ENCODE assay signal across 8 cellular contexts in the genomic region with DNA sequence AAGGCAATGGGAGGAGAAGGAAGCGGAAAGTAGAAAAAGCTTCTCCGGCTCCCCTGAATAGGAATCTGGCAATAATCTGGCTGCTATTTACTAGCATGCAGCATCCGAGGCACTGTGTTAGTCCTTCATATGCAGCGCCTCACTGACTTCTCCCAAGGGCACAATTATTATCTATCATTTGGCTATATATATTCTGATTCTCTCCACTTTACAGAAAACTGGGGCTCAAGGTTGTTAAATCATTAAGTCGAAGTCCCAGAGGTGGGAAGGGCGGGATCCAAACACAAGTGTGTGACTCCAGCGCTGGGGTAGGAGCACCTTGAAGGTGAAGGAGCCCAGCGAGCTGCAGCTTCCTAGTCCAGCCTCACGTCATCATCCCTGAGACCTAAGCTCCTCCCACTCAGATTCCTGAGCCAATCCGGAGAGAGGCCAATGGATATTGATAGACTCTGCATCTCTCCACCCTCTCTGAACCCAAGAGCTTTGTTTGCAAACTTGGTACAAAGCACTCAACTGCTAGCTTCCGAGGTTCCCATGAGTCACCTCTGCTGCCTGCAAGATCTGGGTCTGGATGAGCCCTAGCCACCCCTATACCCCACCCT. TPM values are rescaled to one million over a fixed set of nuclear protein-coding genes. Genes with fewer than 3 reads are reported as not detected.
DNase-seq lines count a peak whose midpoint lies in the region; ATAC-seq and TF ChIP-seq lines count a peak whose summit lies in the region.

No MANE protein-coding gene starts in this region.

- no peak overlapping the region for H2AFZ ChIP-seq in PC-9

- no peak for ATAC-seq in HG02973 (IDR thresholded peaks at IDR 0.05; ENCODE audit: unreplicated experiment)
- no peak for ATAC-seq in activated naive CD8-positive, alpha-beta T cell treated with anti-CD3 and anti-CD28 coated beads, Interleukin-2, amount 50 U/mL, for 24 hours

- H3K4me3 Mint-ChIP-seq in nephron progenitor cell (peak overlapping the region; percentile 59), CD14-positive monocyte (no peak overlapping the region)
- no peak overlapping the region for H3K4me3 Mint-ChIP-seq in activated naive CD8-positive, alpha-beta T cell treated with anti-CD3 and anti-CD28 coated beads, Interleukin-2, amount 50 U/mL, for 24 hours

- H3K9me2 ChIP-seq in PC-9 (ENCODE audit: insufficient read depth): no peaks in the 10 kb centered on the region

- no peaks in the 10 kb centered on the region for H3K9me3 ChIP-seq in PC-9 (ENCODE audit: insufficient read depth, low read depth)
- H3K9me3 ChIP-seq in spleen: no peaks in the 10 kb centered on the region

- CTCF ChIA-PET in PC-9 (lab: Charles Lee): interaction anchor here (0.6 kb wide), 1 partner anchor 77 kb away, joined by 8 read pairs; no protein-coding TSS in a partner anchor

- no peaks in the 10 kb centered on the region for H3K27me3 ChIP-seq in PC-9 (ENCODE audit: insufficient read depth, low read depth)
- H3K27me3 ChIP-seq in spleen (replicated peaks in 1 of 7): no peaks in the 10 kb centered on the region

- no peaks in the 10 kb centered on the region; the same call in 1 of the 2 replicates for H3F3A ChIP-seq in PC-9 (ENCODE audit: insufficient read depth, low read depth)

- no peaks in the 10 kb centered on the region for H3K27me3 Mint-ChIP-seq in nephron progenitor cell (ENCODE audit: low read depth, poor library complexity)
- H3K27me3 Mint-ChIP-seq in CD14-positive monocyte (ENCODE audit: low read depth in 3 of 3): peaks cover 0 to 3% (median 2%) of the 10 kb centered on the region in 3 donors
- no peaks in the 10 kb centered on the region for H3K27me3 Mint-ChIP-seq in activated naive CD8-positive, alpha-beta T cell treated with anti-CD3 and anti-CD28 coated beads, Interleukin-2, amount 50 U/mL, for 24 hours

- H3K4me3 ChIP-seq in PC-9 (no peak overlapping the region), spleen (peak overlapping the region in 2 of 8 donors; percentile 20 to 45)

- H3K27ac ChIP-seq in PC-9: no peak overlapping the region
- H3K27ac ChIP-seq in spleen: peak overlapping the region in 1 of 8 donors; percentile 12

- POLR2A ChIA-PET in PC-9 (lab: Charles Lee; ENCODE audit: unreplicated experiment): no interaction called here

- no TSS peak for BruUV-seq in PC-9 (replicated peaks; lab: Mats Ljungman, UMichigan)

- no peak for TF ChIP-seq CTCF in PC-9 (conservative IDR thresholded peaks at IDR 0.05)
- TF ChIP-seq CTCF in nephron progenitor cell (IDR thresholded peaks at IDR 0.05): no peak
- TF ChIP-seq CTCF in CD14-positive monocyte (IDR thresholded peaks at IDR 0.05): no peak
- no peak for TF ChIP-seq CTCF in spleen (IDR thresholded peaks at IDR 0.05 in 8 of 11, conservative IDR thresholded peaks at IDR 0.05 in 3 of 11)

- H3K4me1 Mint-ChIP-seq in nephron progenitor cell (peaks cover 13% of the 10 kb centered on the region), CD14-positive monocyte (peaks cover 23% of the 10 kb centered on the region)
- H3K4me1 Mint-ChIP-seq in activated naive CD8-positive, alpha-beta T cell treated with anti-CD3 and anti-CD28 coated beads, Interleukin-2, amount 50 U/mL, for 24 hours: no peaks in the 10 kb centered on the region

- no peaks in the 10 kb centered on the region for H3K36me3 ChIP-seq in PC-9 (ENCODE audit: low read depth)
- H3K36me3 ChIP-seq in spleen: no peaks in the 10 kb centered on the region

- H3K9me3 Mint-ChIP-seq in nephron progenitor cell (no peaks in the 10 kb centered on the region), CD14-positive monocyte (peaks cover 0 to 1% (median 0%) of the 10 kb centered on the region in 7 donors)
- H3K9me3 Mint-ChIP-seq in activated naive CD8-positive, alpha-beta T cell treated with anti-CD3 and anti-CD28 coated beads, Interleukin-2, amount 50 U/mL, for 24 hours: no peaks in the 10 kb centered on the region

- TF ChIP-seq POLR2A in spleen (IDR thresholded peaks at IDR 0.05): no peak

- peak; percentile 58 for DNase-seq in Daoy (ENCODE audit: low read depth)
- peak; percentile 38 to 53 for DNase-seq in PC-9
- DNase-seq in fibroblast of peridontal ligament (ENCODE audit: extremely low read depth): peak; percentile 72
- DNase-seq in nephron progenitor cell: peak; percentile 19
- no peak for DNase-seq in CD14-positive monocyte (ENCODE audit: low spot score)
- no peak for DNase-seq in activated naive CD8-positive, alpha-beta T cell treated with anti-CD3 and anti-CD28 coated beads, Interleukin-2, amount 50 U/mL, for 24 hours
- no peak for DNase-seq in spleen

- H3K4me2 ChIP-seq in PC-9: no peak overlapping the region

- intact Hi-C loops in PC-9 (cut with micrococcal nuclease; ENCODE audit: unreplicated experiment): no loop called here
- intact Hi-C loops in CD14-positive monocyte (cut with micrococcal nuclease): no loop called here
- intact Hi-C loops in spleen (cut with DNase I; ENCODE audit: low total_unique reads): no loop called here

- H3K79me2 ChIP-seq in PC-9 (ENCODE audit: low read depth): no peaks in the 10 kb centered on the region

- no peak overlapping the region for H3K27ac Mint-ChIP-seq in nephron progenitor cell
- H3K27ac Mint-ChIP-seq in CD14-positive monocyte: peak overlapping the region in 1 of 7 donors; percentile 73
- H3K27ac Mint-ChIP-seq in activated naive CD8-positive, alpha-beta T cell treated with anti-CD3 and anti-CD28 coated beads, Interleukin-2, amount 50 U/mL, for 24 hours: no peak overlapping the region

- H3K4me1 ChIP-seq in PC-9 (replicated peaks; ENCODE audit: insufficient read depth): peaks cover under 1% of the 10 kb centered on the region; the same call in 1 of the 2 replicates
- H3K4me1 ChIP-seq in spleen: peaks cover 0 to 16% (median 1%) of the 10 kb centered on the region in 6 donors

- H3K36me3 Mint-ChIP-seq in nephron progenitor cell (ENCODE audit: low read depth) (no peaks in the 10 kb centered on the region), CD14-positive monocyte (no peaks in the 10 kb centered on the region)
- no peaks in the 10 kb centered on the region for H3K36me3 Mint-ChIP-seq in activated naive CD8-positive, alpha-beta T cell treated with anti-CD3 and anti-CD28 coated beads, Interleukin-2, amount 50 U/mL, for 24 hours (ENCODE audit: low read depth)

- 56 to 81% (median 72%) methylated on average over 10 to 11 of the region's 11 CpGs for WGBS in spleen, 5 donors

- H4K20me1 ChIP-seq in PC-9 (ENCODE audit: insufficient read depth): no peaks in the 10 kb centered on the region

RNA-seq across cellular contexts. Expression of a gene that starts 16.6 kb away (rescaled TPM):
- 17.6 and 20.5 TPM in 2 replicates for total RNA-seq in Daoy (2014; rRNA removed; shearing (Covaris generic))
- total RNA-seq in PC-9 (2021) (9.6 and 19.0 TPM in 2 replicates), spleen (10 to 100 TPM; 16.5 to 26.4 (median 21.8) TPM)
- polyA plus RNA-seq in CD14-positive monocyte (1 to 10 TPM; 3.3 to 3.7 TPM), spleen (1 to 10 TPM; 3.5 to 5.4 (median 3.6) TPM)

Comparison
In these comparisons a context has a peak if more than half of its experiments do, and no peak if none do; other contexts are left out.
1. DNase-seq: peak in Daoy (single experiment), PC-9 (2 of 2), fibroblast of peridontal ligament (single experiment) and nephron progenitor cell (single experiment); none in CD14-positive monocyte (single experiment), activated naive CD8-positive, alpha-beta T cell treated with anti-CD3 and anti-CD28 coated beads, Interleukin-2, amount 50 U/mL, for 24 hours (single experiment) and spleen (single experiment).